Comparison of ENCODE assay signal across 2 cellular contexts in genomic region chr19:2722541-2723344, GRCh38.
TF ChIP-seq lines count a peak whose summit lies in the region.

No MANE protein-coding gene starts in this region.

TF ChIP-seq in Ishikawa, 13 proteins besides CTCF, POLR2A, EP300 and RAD21:
- no peak for TF ChIP-seq NFIC (IDR thresholded peaks at IDR 0.05)
- peak; percentile 41; the same call in 1 of the 2 replicates for TF ChIP-seq EGR1 (IDR thresholded peaks at IDR 0.05)
- TF ChIP-seq CEBPB (IDR thresholded peaks at IDR 0.05) = no peak
- no peak for TF ChIP-seq REST (IDR thresholded peaks at IDR 0.05; ENCODE audit: low read depth)
- TF ChIP-seq TCF12 (IDR thresholded peaks at IDR 0.05; ENCODE audit: low read depth) = no peak
- no peak for TF ChIP-seq TAF1 (IDR thresholded peaks at IDR 0.05; ENCODE audit: low read depth)
- TF ChIP-seq CREB1 (IDR thresholded peaks at IDR 0.05; ENCODE audit: low read depth) = peak; percentile 22; the same call in 1 of the 2 replicates
- TF ChIP-seq FOXM1 (IDR thresholded peaks at IDR 0.05; ENCODE audit: borderline replicate concordance, low read depth) = no peak
- peak; percentile 69 for TF ChIP-seq MAX (IDR thresholded peaks at IDR 0.05)

TF ChIP-seq in K562, 482 proteins besides CTCF, POLR2A, EP300 and RAD21 (continues in another document):
- peak; percentile 62 for TF ChIP-seq HMGN3 (IDR thresholded peaks at IDR 0.05; ENCODE audit: borderline replicate concordance, extremely low read depth, insufficient read length, low read depth, low read length)
- peak; percentile 11 for TF ChIP-seq TBP (optimal IDR thresholded peaks at IDR 0.05; ENCODE audit: low read depth, low read length)
- TF ChIP-seq TCF3 (CRISPR knock-in tag; IDR thresholded peaks at IDR 0.05) = 0 out of 2 replicates have a peak, but pooled peaks have one; percentile 25
- peak; percentile 52; the same call in 1 of the 2 replicates for TF ChIP-seq ZNF584 (CRISPR knock-in tag; IDR thresholded peaks at IDR 0.05; ENCODE audit: low read depth)
- TF ChIP-seq EGR1 (conservative IDR thresholded peaks at IDR 0.05) = peak; percentile 69; the same call in 1 of the 2 replicates
- no peak for TF ChIP-seq ZKSCAN8 (CRISPR knock-in tag; IDR thresholded peaks at IDR 0.05)
- TF ChIP-seq ZBTB40 (IDR thresholded peaks at IDR 0.05) = no peak
- no peak for TF ChIP-seq ZBTB40 (CRISPR knock-in tag; IDR thresholded peaks at IDR 0.05)
- no peak for TF ChIP-seq GTF2A2 (tag; IDR thresholded peaks at IDR 0.05)
- no peak for TF ChIP-seq MECOM (CRISPR knock-in tag; IDR thresholded peaks at IDR 0.05)
- no peak for TF ChIP-seq EZH2 (IDR thresholded peaks at IDR 0.05; ENCODE audit: borderline replicate concordance, low read depth, low read length)
- no peak for TF ChIP-seq ZZZ3 (IDR thresholded peaks at IDR 0.05)
- TF ChIP-seq ZBTB34 (CRISPR knock-in tag; IDR thresholded peaks at IDR 0.05) = no peak
- no peak for TF ChIP-seq ZBTB26 (CRISPR knock-in tag; IDR thresholded peaks at IDR 0.05)
- TF ChIP-seq RUNX1 (IDR thresholded peaks at IDR 0.05; ENCODE audit: low read depth) = 0 out of 2 replicates have a peak, but pooled peaks have one; percentile 39
- TF ChIP-seq MAZ (CRISPR knock-in tag; conservative IDR thresholded peaks at IDR 0.05 in 1 of 2, IDR thresholded peaks at IDR 0.05 in 1 of 2) = peak in 1 of 2 experiments; percentile 81; a peak in 2 of 4 replicates
- no peak for TF ChIP-seq TCF7L2 (IDR thresholded peaks at IDR 0.05; ENCODE audit: low read depth, low read length)
- TF ChIP-seq E2F6 (IDR thresholded peaks at IDR 0.05; ENCODE audit: borderline replicate concordance in 1 of 2, extremely low read depth in 1 of 2, insufficient read depth in 1 of 2, insufficient read length in 1 of 2, low read depth in 1 of 2, low read length in 1 of 2, poor library complexity in 1 of 2, severe bottlenecking in 1 of 2) = peak; percentile 72 to 92
- TF ChIP-seq ETS2 (tag; IDR thresholded peaks at IDR 0.05; ENCODE audit: borderline replicate concordance, poor library complexity, severe bottlenecking) = no peak
- no peak for TF ChIP-seq HSF4 (CRISPR knock-in tag; IDR thresholded peaks at IDR 0.05; ENCODE audit: borderline replicate concordance)
- TF ChIP-seq ZBTB7A (IDR thresholded peaks at IDR 0.05; ENCODE audit: borderline replicate concordance, control insufficient read depth, low read depth, low read length) = peak; percentile 47; the same call in 1 of the 2 replicates
- TF ChIP-seq ZNF274 (IDR thresholded peaks at IDR 0.05; ENCODE audit: borderline replicate concordance, low read depth, low read length) = no peak
- TF ChIP-seq GATAD2B (IDR thresholded peaks at IDR 0.05; ENCODE audit: borderline replicate concordance) = peak; percentile 57; the same call in 1 of the 2 replicates
- no peak for TF ChIP-seq ZNF436 (CRISPR knock-in tag; IDR thresholded peaks at IDR 0.05)
- TF ChIP-seq L3MBTL2 (IDR thresholded peaks at IDR 0.05) = peak; percentile 89
- TF ChIP-seq RBM25 (IDR thresholded peaks at IDR 0.05; ENCODE audit: low read depth, low read length, severe bottlenecking) = peak; percentile 42
- TF ChIP-seq RBBP5 (IDR thresholded peaks at IDR 0.05; ENCODE audit: borderline replicate concordance, insufficient read depth, low read length, poor library complexity, severe bottlenecking) = peak; percentile 50
- no peak for TF ChIP-seq ZNF785 (CRISPR knock-in tag; IDR thresholded peaks at IDR 0.05)
- no peak for TF ChIP-seq PML (IDR thresholded peaks at IDR 0.05; ENCODE audit: low read length)
- TF ChIP-seq HDGF (IDR thresholded peaks at IDR 0.05) = no peak
- no peak for TF ChIP-seq ZNF41 (CRISPR knock-in tag; conservative IDR thresholded peaks at IDR 0.05)
- no peak for TF ChIP-seq POLR3G (IDR thresholded peaks at IDR 0.05; ENCODE audit: extremely low read depth, insufficient read length, insufficient replicate concordance)
- no peak for TF ChIP-seq RFX5 (IDR thresholded peaks at IDR 0.05; ENCODE audit: low read depth, low read length)
- TF ChIP-seq DPF2 (IDR thresholded peaks at IDR 0.05) = peak; percentile 63; the same call in 1 of the 2 replicates
- no peak for TF ChIP-seq LARP7 (IDR thresholded peaks at IDR 0.05)
- no peak for TF ChIP-seq ZNF316 (IDR thresholded peaks at IDR 0.05)
- TF ChIP-seq POLR2G (IDR thresholded peaks at IDR 0.05; ENCODE audit: low read depth, low read length) = peak; percentile 66; the same call in 1 of the 2 replicates
- TF ChIP-seq ARNT (IDR thresholded peaks at IDR 0.05) = no peak
- no peak for TF ChIP-seq MXI1 (IDR thresholded peaks at IDR 0.05; ENCODE audit: low read depth, low read length)
- no peak for TF ChIP-seq ARID3A (IDR thresholded peaks at IDR 0.05; ENCODE audit: borderline replicate concordance, low read depth, low read length)
- TF ChIP-seq RBM39 (optimal IDR thresholded peaks at IDR 0.05; ENCODE audit: low read depth, low read length) = no peak
- TF ChIP-seq IFI16 (CRISPR knock-in tag; IDR thresholded peaks at IDR 0.05) = no peak
- TF ChIP-seq TCF7 (IDR thresholded peaks at IDR 0.05; ENCODE audit: borderline replicate concordance) = no peak
- TF ChIP-seq MXD1 (CRISPR knock-in tag; IDR thresholded peaks at IDR 0.05; ENCODE audit: borderline replicate concordance, poor library complexity, severe bottlenecking) = no peak
- no peak for TF ChIP-seq SMARCC2 (IDR thresholded peaks at IDR 0.05; ENCODE audit: low read depth)
- no peak for TF ChIP-seq MLLT1 (IDR thresholded peaks at IDR 0.05)
- TF ChIP-seq ARID3B (CRISPR knock-in tag; IDR thresholded peaks at IDR 0.05; ENCODE audit: borderline replicate concordance) = no peak
